ENCODE assay signal across 12 cellular contexts in the genomic region with DNA sequence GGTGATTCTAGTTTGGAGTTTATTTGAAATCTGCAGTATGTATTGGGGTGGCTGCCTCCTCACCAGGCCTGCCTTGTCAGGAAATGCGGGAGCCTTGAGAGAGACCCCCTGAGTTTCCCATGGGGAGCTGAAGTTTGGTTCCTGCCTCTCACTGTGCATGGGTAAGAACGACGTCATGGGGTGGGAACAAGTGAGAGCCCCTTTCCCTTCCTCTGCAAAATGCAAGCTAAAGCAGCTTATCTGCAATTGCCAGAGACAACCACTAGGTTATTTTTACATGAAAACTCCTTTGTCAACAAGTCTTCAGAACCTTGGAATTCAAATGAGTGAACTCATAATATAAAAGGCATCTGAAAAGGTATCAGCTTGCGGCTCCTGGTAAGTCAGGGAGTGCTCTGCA. TPM values are rescaled to one million over a fixed set of nuclear protein-coding genes. Genes with fewer than 3 reads are reported as not detected.
DNase-seq lines count a peak whose midpoint lies in the region; ATAC-seq, FAIRE-seq and TF ChIP-seq lines count a peak whose summit lies in the region.
"Had no signal": no experiment of that assay in that cellular context is flagged by ENCODE, and none has a peak within 500 bp of the region (broad histone marks: within the 10 kb centered on the region; RNA-seq: fewer than 3 reads in every experiment).

No MANE protein-coding gene starts in this region.

- peak; percentile 49 for TF ChIP-seq CTCF in astrocyte (IDR thresholded peaks at IDR 0.05; ENCODE audit: insufficient read depth, low read depth, low read length)
- TF ChIP-seq CTCF in kidney epithelial cell (IDR thresholded peaks at IDR 0.05; ENCODE audit: insufficient read depth, low read length, poor library complexity, severe bottlenecking), result peak; percentile 19

- no peaks in the 10 kb centered on the region for H3K27me3 Mint-ChIP-seq in astrocyte (ENCODE audit: low read depth, unreplicated experiment)
- H3K27me3 Mint-ChIP-seq in stimulated activated naive CD8-positive, alpha-beta T cell treated with anti-CD3 and anti-CD28 coated beads, Interleukin-15, amount 100 ng/mL, for 72 hours, result no peaks in the 10 kb centered on the region
- H3K27me3 Mint-ChIP-seq: activated CD4-positive, alpha-beta memory T cell treated with anti-CD3 and anti-CD28 coated beads for 36 hours had no signal

- no peaks in the 10 kb centered on the region for H3K36me3 ChIP-seq in astrocyte (ENCODE audit: insufficient read depth, low read length)
- no peaks in the 10 kb centered on the region for H3K36me3 ChIP-seq in kidney epithelial cell (ENCODE audit: control insufficient read depth, insufficient read depth, low read length)
- H3K36me3 ChIP-seq: uterus had no signal

- FAIRE-seq in astrocyte (lab: Jason Lieb, UNC), result no peak
- FAIRE-seq: small intestine had no signal

- H3K27me3 ChIP-seq in astrocyte (ENCODE audit: insufficient read depth, low read length) (no peaks in the 10 kb centered on the region), kidney epithelial cell (ENCODE audit: control insufficient read depth, insufficient read depth, low read length) (no peaks in the 10 kb centered on the region)
- H3K27me3 ChIP-seq: uterus had no signal

- DNase-seq in CMK (ENCODE audit: low read depth), result peak; percentile 8
- peak; percentile 25 for DNase-seq in HEK293T (ENCODE audit: extremely low spot score)
- no peak for DNase-seq in astrocyte (ENCODE audit: low read depth)
- no peak for DNase-seq in kidney epithelial cell (ENCODE audit: low read depth)
- DNase-seq in activated T-cell treated with anti-CD3 and anti-CD28 coated beads, Interleukin-2, amount 50 U/mL, for 48 hours, result no peak
- DNase-seq in activated naive CD4-positive, alpha-beta T cell treated with anti-CD3 and anti-CD28 coated beads, Interleukin-2, amount 50 U/mL, for 16 hours, result no peak
- no peak for DNase-seq in stimulated activated naive CD8-positive, alpha-beta T cell treated with anti-CD3 and anti-CD28 coated beads, Interleukin-15, amount 100 ng/mL, for 72 hours
- DNase-seq: activated CD4-positive, alpha-beta memory T cell treated with anti-CD3 and anti-CD28 coated beads for 36 hours; small intestine; uterus had no signal

- POLR2A ChIA-PET in HEK293T (lab: Yijun Ruan, JAX), result no interaction called here

- H3K4me1 ChIP-seq in astrocyte (ENCODE audit: insufficient read depth, low read length), result peaks cover 3% of the 10 kb centered on the region
- H3K4me1 ChIP-seq: uterus had no signal

- ATAC-seq in HG03469 (IDR thresholded peaks at IDR 0.05; ENCODE audit: unreplicated experiment), result no peak
- ATAC-seq in stimulated activated naive CD8-positive, alpha-beta T cell treated with anti-CD3 and anti-CD28 coated beads, Interleukin-15, amount 100 ng/mL, for 72 hours, result no peak

- H3K27ac ChIP-seq in astrocyte (ENCODE audit: low read depth, low read length), result no peak overlapping the region
- H3K27ac ChIP-seq: uterus had no signal

- H3K4me3 Mint-ChIP-seq in astrocyte (ENCODE audit: unreplicated experiment), result no peak overlapping the region
- no peak overlapping the region for H3K4me3 Mint-ChIP-seq in stimulated activated naive CD8-positive, alpha-beta T cell treated with anti-CD3 and anti-CD28 coated beads, Interleukin-15, amount 100 ng/mL, for 72 hours
- H3K4me3 Mint-ChIP-seq: activated CD4-positive, alpha-beta memory T cell treated with anti-CD3 and anti-CD28 coated beads for 36 hours had no signal

- H4K20me1 ChIP-seq in astrocyte (ENCODE audit: insufficient read depth, low read length), result no peaks in the 10 kb centered on the region

- H3K9me3 Mint-ChIP-seq in astrocyte (ENCODE audit: unreplicated experiment), result peaks cover 2% of the 10 kb centered on the region
- H3K9me3 Mint-ChIP-seq in stimulated activated naive CD8-positive, alpha-beta T cell treated with anti-CD3 and anti-CD28 coated beads, Interleukin-15, amount 100 ng/mL, for 72 hours, result no peaks in the 10 kb centered on the region
- H3K9me3 Mint-ChIP-seq: activated CD4-positive, alpha-beta memory T cell treated with anti-CD3 and anti-CD28 coated beads for 36 hours; activated naive CD4-positive, alpha-beta T cell treated with anti-CD3 and anti-CD28 coated beads, Interleukin-2, amount 50 U/mL, for 72 hours had no signal

- no peak overlapping the region for H3K4me2 ChIP-seq in astrocyte (ENCODE audit: low read length)

- no peaks in the 10 kb centered on the region for H3K79me2 ChIP-seq in astrocyte (ENCODE audit: insufficient read depth, low read length)

- no peak overlapping the region for H2AFZ ChIP-seq in astrocyte (ENCODE audit: low read depth, low read length)

- CTCF ChIA-PET in HEK293T (lab: Yijun Ruan, JAX), result interaction anchor here (0.6 to 1.4 kb wide), 4 partner anchors 20 to 1372 kb away, joined by 3 to 4 read pairs (median 3); no protein-coding TSS in a partner anchor

- H3K9me3 ChIP-seq in astrocyte (ENCODE audit: insufficient read depth, low read depth, low read length), result no peaks in the 10 kb centered on the region
- H3K9me3 ChIP-seq: uterus had no signal

- peaks cover 2% of the 10 kb centered on the region for H3K36me3 Mint-ChIP-seq in astrocyte (ENCODE audit: low read depth, unreplicated experiment)
- H3K36me3 Mint-ChIP-seq: activated CD4-positive, alpha-beta memory T cell treated with anti-CD3 and anti-CD28 coated beads for 36 hours; activated naive CD4-positive, alpha-beta T cell treated with anti-CD3 and anti-CD28 coated beads, Interleukin-2, amount 50 U/mL, for 72 hours had no signal

- no peak overlapping the region for H3K9ac ChIP-seq in astrocyte (ENCODE audit: low read length)

- no peak overlapping the region for H3K27ac Mint-ChIP-seq in astrocyte (ENCODE audit: unreplicated experiment)
- H3K27ac Mint-ChIP-seq in stimulated activated naive CD8-positive, alpha-beta T cell treated with anti-CD3 and anti-CD28 coated beads, Interleukin-15, amount 100 ng/mL, for 72 hours, result no peak overlapping the region
- H3K27ac Mint-ChIP-seq: activated CD4-positive, alpha-beta memory T cell treated with anti-CD3 and anti-CD28 coated beads for 36 hours; activated naive CD4-positive, alpha-beta T cell treated with anti-CD3 and anti-CD28 coated beads, Interleukin-2, amount 50 U/mL, for 72 hours had no signal

- peaks cover 13% of the 10 kb centered on the region for H3K4me1 Mint-ChIP-seq in astrocyte (ENCODE audit: low read depth, unreplicated experiment)
- no peaks in the 10 kb centered on the region for H3K4me1 Mint-ChIP-seq in stimulated activated naive CD8-positive, alpha-beta T cell treated with anti-CD3 and anti-CD28 coated beads, Interleukin-15, amount 100 ng/mL, for 72 hours

- H3K4me3 ChIP-seq in astrocyte (ENCODE audit: insufficient read depth, low read depth, low read length) (no peak overlapping the region), kidney epithelial cell (ENCODE audit: low read depth, low read length) (no peak overlapping the region)
- H3K4me3 ChIP-seq: uterus had no signal

TF ChIP-seq in HEK293T, 16 proteins besides CTCF, POLR2A, EP300 and RAD21:
- TF ChIP-seq CTBP1 (IDR thresholded peaks at IDR 0.05; ENCODE audit: borderline replicate concordance) (no peak), FOXK2 (IDR thresholded peaks at IDR 0.05) (no peak), BHLHE40 (IDR thresholded peaks at IDR 0.05; ENCODE audit: borderline replicate concordance) (no peak), FOXM1 (IDR thresholded peaks at IDR 0.05; ENCODE audit: borderline replicate concordance) (no peak), FOXA1 (IDR thresholded peaks at IDR 0.05) (no peak), TARDBP (IDR thresholded peaks at IDR 0.05) (no peak), NFRKB (IDR thresholded peaks at IDR 0.05) (no peak), ARNT (IDR thresholded peaks at IDR 0.05) (no peak), SUZ12 (IDR thresholded peaks at IDR 0.05) (no peak), L3MBTL2 (conservative IDR thresholded peaks at IDR 0.05) (no peak), HDGF (IDR thresholded peaks at IDR 0.05; ENCODE audit: borderline replicate concordance) (no peak), ELF4 (IDR thresholded peaks at IDR 0.05) (no peak), ZNF384 (IDR thresholded peaks at IDR 0.05) (no peak), SP1 (IDR thresholded peaks at IDR 0.05) (no peak), LEF1 (IDR thresholded peaks at IDR 0.05; ENCODE audit: borderline replicate concordance) (no peak)

RNA-seq across cellular contexts. Expression of a gene that starts 58.4 kb away (rescaled TPM):
- total RNA-seq in astrocyte (1.5 and 2.5 TPM in 2 replicates), kidney epithelial cell (2.9 and 3.2 TPM in 2 replicates)

Comparison
In these comparisons a context has a peak if more than half of its experiments do, and no peak if none do; other contexts are left out.
1. DNase-seq: peak in CMK (single experiment) and HEK293T (single experiment); none in astrocyte (single experiment), kidney epithelial cell (single experiment), activated T-cell treated with anti-CD3 and anti-CD28 coated beads, Interleukin-2, amount 50 U/mL, for 48 hours (0 of 2), activated naive CD4-positive, alpha-beta T cell treated with anti-CD3 and anti-CD28 coated beads, Interleukin-2, amount 50 U/mL, for 16 hours (single experiment) and stimulated activated naive CD8-positive, alpha-beta T cell treated with anti-CD3 and anti-CD28 coated beads, Interleukin-15, amount 100 ng/mL, for 72 hours (0 of 2).